ENCODE assay signal across 19 cellular contexts in the genomic region with DNA sequence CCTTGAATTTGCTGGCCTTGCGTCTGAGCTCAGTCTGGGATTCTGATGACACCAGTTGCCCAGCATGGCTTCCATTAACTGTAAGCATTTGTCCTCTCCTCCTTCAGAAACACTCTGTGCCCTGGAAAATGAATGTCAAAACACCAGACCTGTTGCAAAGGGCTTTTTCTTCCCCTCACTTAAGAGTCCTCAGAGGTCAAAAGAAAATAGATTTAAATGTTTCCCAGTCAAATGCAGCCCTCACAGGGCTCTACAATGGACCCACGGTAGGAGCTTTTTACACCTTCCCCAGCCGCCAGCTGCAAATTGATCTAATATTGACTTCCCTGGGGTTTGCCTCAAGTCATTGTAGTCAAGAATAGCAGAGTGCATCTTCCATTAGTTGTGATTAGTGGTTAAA.
"Had no signal": no experiment of that assay in that cellular context is flagged by ENCODE, and none has a peak within 500 bp of the region (broad histone marks: within the 10 kb centered on the region; RNA-seq: fewer than 3 reads in every experiment).

No MANE protein-coding gene starts in this region.

- H3K27ac ChIP-seq: epithelial cell of prostate, gastrocnemius medialis, lower lobe of right lung, prostate gland, sigmoid colon, stomach, thyroid gland, vagina had no signal

- H3K36me3 ChIP-seq: gastrocnemius medialis, lower lobe of right lung, prostate gland, sigmoid colon, stomach, thyroid gland, vagina had no signal

- H3K9me3 ChIP-seq: gastrocnemius medialis, lower lobe of right lung, prostate gland, sigmoid colon, stomach, thyroid gland, vagina had no signal

- H3K4me3 ChIP-seq: gastrocnemius medialis, lower lobe of right lung, prostate gland, sigmoid colon, stomach, thyroid gland, vagina had no signal

- H3K27me3 ChIP-seq: gastrocnemius medialis, sigmoid colon, stomach, thyroid gland, vagina had no signal

- H3K4me1 ChIP-seq: gastrocnemius medialis, lower lobe of right lung, prostate gland, sigmoid colon, stomach, thyroid gland, vagina had no signal

- DNase-seq: cortex of kidney; effector memory CD8-positive, alpha-beta T cell; foreskin fibroblast; gastrocnemius medialis; head of caudate nucleus; left ventricle myocardium superior; lower lobe of right lung; nucleus accumbens; right cardiac atrium; sigmoid colon; stimulated activated CD4-positive, alpha-beta T cell treated with anti-CD3 and anti-CD28 coated beads, Interleukin-2, amount 100 ng/mL, for 24 hours; stimulated activated CD4-positive, alpha-beta T cell treated with anti-CD3 and anti-CD28 coated beads, Interleukin-4, amount 100 ng/mL, for 24 hours; stimulated activated naive CD4-positive, alpha-beta T cell treated with Interleukin-2 at 50 U/mL for 16 hours; stomach; thyroid gland; trophoblast cell had no signal
